Comparison of ENCODE assay signal across 11 cellular contexts in genomic region chr4:121698119-121698732, GRCh38. TPM values are rescaled to one million over a fixed set of nuclear protein-coding genes. Genes with fewer than 3 reads are reported as not detected.
DNase-seq lines count a peak whose midpoint lies in the region; ATAC-seq and TF ChIP-seq lines count a peak whose summit lies in the region.
"Had no signal": no experiment of that assay in that cellular context is flagged by ENCODE, and none has a peak within 500 bp of the region (broad histone marks: within the 10 kb centered on the region; RNA-seq: fewer than 3 reads in every experiment).

No MANE protein-coding gene starts in this region.

- intact Hi-C loops in Right ventricle myocardium inferior (cut with DNase I) (loop anchor here (5.0 kb wide), 3 partner anchors 39 to 124 kb away; partner anchors contain the start of genes CCNA2 and EXOSC9), cardiac septum (cut with DNase I) (loop anchor here (5.0 kb wide), 2 partner anchors 104 to 124 kb away; partner anchors contain the start of genes CCNA2 and EXOSC9), upper lobe of right lung (cut with DNase I) (no loop called here)

- H3K9me3 ChIP-seq in WERI-Rb-1 (ENCODE audit: severe bottlenecking) (no peaks in the 10 kb centered on the region), upper lobe of right lung (no peaks in the 10 kb centered on the region)
- H3K9me3 ChIP-seq: neutrophil had no signal

- H3K27me3 Mint-ChIP-seq in memory B cell = peaks cover 3% of the 10 kb centered on the region

- peaks cover 10% of the 10 kb centered on the region for H3K4me1 Mint-ChIP-seq in memory B cell

- H3K4me3 ChIP-seq in WERI-Rb-1 (ENCODE audit: low read depth, low read length) (peak overlapping the region; percentile 84), upper lobe of right lung (peak overlapping the region; percentile 80)

- ATAC-seq in Right ventricle myocardium inferior = peak; percentile 23
- no peak for ATAC-seq in memory B cell (ENCODE audit: low read depth)
- no peak for ATAC-seq in upper lobe of right lung
- ATAC-seq in HG03196 (IDR thresholded peaks at IDR 0.05; ENCODE audit: unreplicated experiment) = no peak

- peak overlapping the region; percentile 72 for H3K27ac Mint-ChIP-seq in memory B cell

- H3K4me3 Mint-ChIP-seq in memory B cell = no peak overlapping the region

- H3K4me1 ChIP-seq in upper lobe of right lung = peaks cover 28% of the 10 kb centered on the region

- H3K27ac ChIP-seq in WERI-Rb-1 (no peak overlapping the region), upper lobe of right lung (no peak overlapping the region)

- TF ChIP-seq CTCF in WERI-Rb-1 (IDR thresholded peaks at IDR 0.05; ENCODE audit: low read depth, low read length) (no peak), upper lobe of right lung (IDR thresholded peaks at IDR 0.05) (no peak)

- no peak for DNase-seq in Right ventricle myocardium inferior (ENCODE audit: missing footprints)
- no peak for DNase-seq in cardiac septum (ENCODE audit: low spot score)
- peak; percentile 37 for DNase-seq in WERI-Rb-1
- DNase-seq in memory B cell (ENCODE audit: low spot score in 2 of 2) = no peak
- DNase-seq in upper lobe of right lung = no peak
- no peak for DNase-seq in NCI-H226
- no peak for DNase-seq in NCI-H2227 treated with DMSO at 0.1 percent for 48 hours (lab: John Stamatoyannopoulos, UW)
- DNase-seq: activated naive CD4-positive, alpha-beta T cell treated with Interleukin-2 at 50 U/mL for 16 hours; COR-L47 had no signal

- H3K9me3 Mint-ChIP-seq in memory B cell = no peaks in the 10 kb centered on the region

- H3K27me3 ChIP-seq in WERI-Rb-1 (ENCODE audit: insufficient read depth, low read depth, severe bottlenecking) (no peaks in the 10 kb centered on the region), upper lobe of right lung (no peaks in the 10 kb centered on the region)

- H3K36me3 ChIP-seq in WERI-Rb-1 (peaks cover 10% of the 10 kb centered on the region), upper lobe of right lung (peaks cover 1% of the 10 kb centered on the region)
- H3K36me3 ChIP-seq: neutrophil had no signal

- H3K36me3 Mint-ChIP-seq in memory B cell = no peaks in the 10 kb centered on the region

RNA-seq across cellular contexts. Expression of gene ANXA5, which starts 1.4 kb away (rescaled TPM):
- 136 TPM for total RNA-seq in Right ventricle myocardium inferior
- 152 TPM for total RNA-seq in cardiac septum
- total RNA-seq in upper lobe of right lung = 382 TPM
